Comparison of ENCODE assay signal across 27 cellular contexts in genomic region chr1:38430949-38431348, GRCh38.
"Had no signal": no experiment of that assay in that cellular context is flagged by ENCODE, and none has a peak within 500 bp of the region (broad histone marks: within the 10 kb centered on the region; RNA-seq: fewer than 3 reads in every experiment).

No MANE protein-coding gene starts in this region.

- H3K4me2 ChIP-seq: neural progenitor cell, smooth muscle cell had no signal

- H3K4me1 Mint-ChIP-seq: naive thymus-derived CD4-positive, alpha-beta T cell; nephron; stimulated activated naive CD8-positive, alpha-beta T cell treated with anti-CD3 and anti-CD28 coated beads, Interleukin-15, amount 100 ng/mL, for 72 hours had no signal

- H2AFZ ChIP-seq: neural progenitor cell, parathyroid adenoma had no signal

- H3K79me2 ChIP-seq: parathyroid adenoma had no signal

- H3K9ac ChIP-seq: neural progenitor cell, parathyroid adenoma had no signal

- H3K9me3 ChIP-seq: esophagus squamous epithelium, right lobe of liver, suprapubic skin, transverse colon, upper lobe of right lung, uterus had no signal

- H3K27ac ChIP-seq: epithelial cell of prostate, esophagus squamous epithelium, neural progenitor cell, parathyroid adenoma, right lobe of liver, suprapubic skin, transverse colon, upper lobe of right lung, uterus had no signal

- H3K36me3 Mint-ChIP-seq: naive thymus-derived CD4-positive, alpha-beta T cell; neural progenitor cell had no signal

- H3K4me3 ChIP-seq: dorsolateral prefrontal cortex, esophagus squamous epithelium, neural progenitor cell, right lobe of liver, smooth muscle cell, suprapubic skin, transverse colon, upper lobe of right lung, uterus had no signal

- H3K27ac Mint-ChIP-seq: naive thymus-derived CD4-positive, alpha-beta T cell; nephron; progenitor cell of endocrine pancreas had no signal

- ATAC-seq: left lobe of liver; naive thymus-derived CD4-positive, alpha-beta T cell; right lobe of liver; stimulated activated naive CD8-positive, alpha-beta T cell treated with anti-CD3 and anti-CD28 coated beads, Interleukin-15, amount 100 ng/mL, for 72 hours; upper lobe of right lung had no signal

- H3K36me3 ChIP-seq: esophagus squamous epithelium, neural progenitor cell, right lobe of liver, suprapubic skin, transverse colon, upper lobe of right lung, uterus had no signal

- H3K27me3 ChIP-seq: dorsolateral prefrontal cortex, neural progenitor cell, right lobe of liver, suprapubic skin, upper lobe of right lung had no signal

- H3K9me3 Mint-ChIP-seq: naive thymus-derived CD4-positive, alpha-beta T cell; nephron; neural progenitor cell; stimulated activated naive CD8-positive, alpha-beta T cell treated with anti-CD3 and anti-CD28 coated beads, Interleukin-15, amount 100 ng/mL, for 72 hours had no signal

- H3K4me1 ChIP-seq: esophagus squamous epithelium, parathyroid adenoma, right lobe of liver, suprapubic skin, transverse colon, upper lobe of right lung, uterus had no signal

- H3K4me3 Mint-ChIP-seq: naive thymus-derived CD4-positive, alpha-beta T cell; nephron; neural progenitor cell; stimulated activated naive CD8-positive, alpha-beta T cell treated with anti-CD3 and anti-CD28 coated beads, Interleukin-15, amount 100 ng/mL, for 72 hours had no signal

- DNase-seq: dorsolateral prefrontal cortex; effector CD4-positive, alpha-beta T cell; esophagus squamous epithelium; foreskin melanocyte; glutamatergic neuron; kidney; mesenchymal stem cell; midbrain; naive thymus-derived CD4-positive, alpha-beta T cell; right lobe of liver; stimulated activated CD4-positive, alpha-beta T cell treated with anti-CD3 and anti-CD28 coated beads, Interleukin-12 subunit alpha, Interleukin-12 subunit beta, amount 100 ng/mL, for 4 hours; stimulated activated CD4-positive, alpha-beta T cell treated with anti-CD3 and anti-CD28 coated beads, Interleukin-1b, Interleukin-23, amount 100 ng/mL, for 48 hours; stimulated activated CD4-positive, alpha-beta T cell treated with anti-CD3 and anti-CD28 coated beads, Interleukin-4, amount 100 ng/mL, for 1 hour; stimulated activated CD8-positive, alpha-beta memory T cell treated with anti-CD3 and anti-CD28 coated beads, Interleukin-4, amount 100 ng/mL, for 48 hours; stimulated activated naive CD4-positive, alpha-beta T cell; stimulated activated naive CD8-positive, alpha-beta T cell treated with anti-CD3 and anti-CD28 coated beads, Interleukin-15, amount 100 ng/mL, for 72 hours; transverse colon; upper lobe of right lung; uterus had no signal
